Comparison of ENCODE assay signal across 8 cellular contexts in the genomic region with DNA sequence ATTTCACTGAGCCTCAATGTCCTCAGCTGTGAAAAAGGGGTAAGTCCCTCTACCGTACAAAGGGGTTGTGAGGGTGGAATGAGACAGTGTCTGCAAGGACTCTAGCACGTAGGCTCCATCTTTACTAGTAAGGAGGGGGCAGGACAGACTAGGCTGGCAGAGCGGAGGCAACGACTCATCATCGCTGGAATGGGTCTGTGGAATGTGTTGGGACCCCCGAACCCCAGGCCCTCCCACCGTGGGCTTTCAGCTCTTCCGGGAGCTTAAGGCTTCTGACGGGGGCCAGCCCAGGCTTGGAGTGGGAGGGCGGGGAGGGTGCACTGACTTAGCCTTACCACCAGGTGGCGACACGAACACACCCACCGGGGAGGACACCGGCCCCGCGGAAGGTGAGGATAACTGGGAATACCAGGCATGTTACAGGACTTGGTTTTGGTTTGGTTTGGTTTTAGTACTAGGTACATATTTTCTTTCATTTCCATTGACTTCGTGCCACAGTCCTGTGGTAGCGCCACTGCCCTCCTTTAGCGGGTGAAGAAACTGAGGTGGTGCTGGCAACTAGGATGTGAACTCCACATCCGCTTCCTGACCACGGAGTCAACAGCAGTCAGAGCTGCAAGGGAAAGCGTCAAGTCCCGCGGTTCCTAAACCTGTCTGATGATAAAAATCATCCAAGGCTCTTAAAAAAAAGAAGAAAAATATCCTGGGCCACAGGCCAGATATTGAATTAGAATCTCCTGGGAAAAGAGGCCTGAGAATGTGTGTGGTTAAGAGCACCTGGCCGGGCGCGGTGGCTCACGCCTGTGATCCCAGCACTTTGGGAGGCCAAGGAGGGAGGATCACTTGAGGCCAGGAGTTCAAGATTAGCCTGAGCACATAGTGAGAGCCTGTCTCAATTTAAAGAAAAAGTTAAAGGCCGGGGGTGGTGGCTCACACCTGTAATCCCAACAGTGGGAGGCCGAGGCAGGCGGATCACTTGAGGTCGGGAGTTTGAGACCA. TPM values are rescaled to one million over a fixed set of nuclear protein-coding genes. Genes with fewer than 3 reads are reported as not detected.
DNase-seq lines count a peak whose midpoint lies in the region; ATAC-seq and TF ChIP-seq lines count a peak whose summit lies in the region.

No MANE protein-coding gene starts in this region.

- H4K8ac ChIP-seq in neuronal stem cell (ENCODE audit: low read depth, low read length): no peak overlapping the region

- H3K4me3 Mint-ChIP-seq in stimulated activated naive CD8-positive, alpha-beta T cell treated with anti-CD3 and anti-CD28 coated beads, Interleukin-15, amount 100 ng/mL, for 72 hours: peak overlapping the region; percentile 76

- TF ChIP-seq CTCF in DND-41 (IDR thresholded peaks at IDR 0.05; ENCODE audit: borderline replicate concordance, extremely low read depth, low read length, poor library complexity, severe bottlenecking): peak; percentile 94
- peak; percentile 93 for TF ChIP-seq CTCF in fibroblast of pulmonary artery (IDR thresholded peaks at IDR 0.05; ENCODE audit: low read length, missing control alignments)

- peak; percentile 96 for ATAC-seq in DND-41 (ENCODE audit: insufficient read depth, low read depth)
- peak; percentile 95 for ATAC-seq in stimulated activated naive CD8-positive, alpha-beta T cell treated with anti-CD3 and anti-CD28 coated beads, Interleukin-15, amount 100 ng/mL, for 72 hours
- no peak for ATAC-seq in HG03457 (IDR thresholded peaks at IDR 0.05; ENCODE audit: unreplicated experiment)

- no CpG with 5 or more reads among the region's 32 CpGs for WGBS in neuronal stem cell (ENCODE audit: extremely low coverage in 2 of 2, insufficient read length in 2 of 2, insufficient replicate concordance in 1 of 2), 2 donors

- H3K9me3 ChIP-seq in DND-41 (ENCODE audit: insufficient read depth, low read length, severe bottlenecking) (no peaks in the 10 kb centered on the region), neuronal stem cell (replicated peaks in 1 of 2; ENCODE audit: control insufficient read depth in 2 of 2, insufficient read depth in 1 of 2, low read depth in 1 of 2, low read length in 2 of 2) (peaks cover 0 to under 1% of the 10 kb centered on the region in 2 donors)

- no peak overlapping the region for H2BK12ac ChIP-seq in neuronal stem cell (ENCODE audit: low read length)

- no peak overlapping the region for H2BK5ac ChIP-seq in neuronal stem cell (ENCODE audit: low read length)

- H3K27ac ChIP-seq in DND-41 (ENCODE audit: low read length): peak overlapping the region; percentile 68
- no peak overlapping the region for H3K27ac ChIP-seq in neuronal stem cell (replicated peaks; ENCODE audit: low read length)

- DNase-seq in DND-41 (peak; percentile 86), HT-29 (ENCODE audit: low spot score) (peak; percentile 76), OCI-M1 (lab: John Stamatoyannopoulos, UW) (peak; percentile 80), activated T-helper 1 cell treated with Interleukin-2 at 50 U/mL for 16 hours (ENCODE audit: low read depth) (peak; percentile 57), fibroblast of pulmonary artery (ENCODE audit: low read depth) (peak; percentile 69), neuronal stem cell (ENCODE audit: low spot score) (peak; percentile 73)
- peak; percentile 70 to 75 for DNase-seq in stimulated activated naive CD8-positive, alpha-beta T cell treated with anti-CD3 and anti-CD28 coated beads, Interleukin-15, amount 100 ng/mL, for 72 hours

- no peaks in the 10 kb centered on the region for H3K27me3 Mint-ChIP-seq in stimulated activated naive CD8-positive, alpha-beta T cell treated with anti-CD3 and anti-CD28 coated beads, Interleukin-15, amount 100 ng/mL, for 72 hours

- no peak overlapping the region for H2BK15ac ChIP-seq in neuronal stem cell (ENCODE audit: low read length)

- H3K23ac ChIP-seq in neuronal stem cell (ENCODE audit: low read depth, low read length, poor library complexity): no peak overlapping the region

- H3K4me1 Mint-ChIP-seq in stimulated activated naive CD8-positive, alpha-beta T cell treated with anti-CD3 and anti-CD28 coated beads, Interleukin-15, amount 100 ng/mL, for 72 hours: peaks cover 14% of the 10 kb centered on the region

- no peak overlapping the region for H3K14ac ChIP-seq in neuronal stem cell (ENCODE audit: low read length)

- H3K27ac Mint-ChIP-seq in stimulated activated naive CD8-positive, alpha-beta T cell treated with anti-CD3 and anti-CD28 coated beads, Interleukin-15, amount 100 ng/mL, for 72 hours: peak overlapping the region; percentile 24 to 89

- no peaks in the 10 kb centered on the region for H3K79me2 ChIP-seq in DND-41 (ENCODE audit: insufficient read depth, low read length)

- H2AK5ac ChIP-seq in neuronal stem cell (ENCODE audit: low read depth, low read length): no peak overlapping the region

- H3K4me2 ChIP-seq in DND-41 (ENCODE audit: insufficient read depth, low read length) (peak overlapping the region; percentile 55), neuronal stem cell (ENCODE audit: insufficient read depth, low read length, poor library complexity, severe bottlenecking) (no peak overlapping the region)

- H3K4ac ChIP-seq in neuronal stem cell (ENCODE audit: low read length): no peak overlapping the region

- peaks cover 7% of the 10 kb centered on the region for H3K27me3 ChIP-seq in DND-41 (ENCODE audit: insufficient read depth, low read length, poor library complexity)
- H3K27me3 ChIP-seq in neuronal stem cell (ENCODE audit: control insufficient read depth in 3 of 3, insufficient read depth in 3 of 3, low read depth in 1 of 3, low read length in 3 of 3): no peaks in the 10 kb centered on the region

- peaks cover 14% of the 10 kb centered on the region for H3K4me1 ChIP-seq in DND-41 (ENCODE audit: insufficient read depth, low read length)
- peaks cover 5% of the 10 kb centered on the region in 2 donors for H3K4me1 ChIP-seq in neuronal stem cell (ENCODE audit: control insufficient read depth in 2 of 2, insufficient read depth in 1 of 2, low read depth in 1 of 2, low read length in 2 of 2)

- H3K9ac ChIP-seq in DND-41 (ENCODE audit: low read depth, low read length): 0 out of 2 replicates have a peak overlapping the region, but pooled peaks have one; percentile 11
- H3K9ac ChIP-seq in neuronal stem cell (ENCODE audit: low read depth, low read length, poor library complexity): no peak overlapping the region

- peak overlapping the region in 1 of 2 experiments; percentile 43; a peak in 2 of 4 replicates for H3K4me3 ChIP-seq in DND-41 (ENCODE audit: low read depth in 1 of 2, low read length in 2 of 2)
- peak overlapping the region; percentile 34 for H3K4me3 ChIP-seq in fibroblast of pulmonary artery (replicated peaks; ENCODE audit: low read depth, low read length)
- H3K4me3 ChIP-seq in neuronal stem cell (ENCODE audit: low read length in 2 of 2): no peak overlapping the region

- H3K9me3 Mint-ChIP-seq in stimulated activated naive CD8-positive, alpha-beta T cell treated with anti-CD3 and anti-CD28 coated beads, Interleukin-15, amount 100 ng/mL, for 72 hours: no peaks in the 10 kb centered on the region

- no peaks in the 10 kb centered on the region for H3K36me3 ChIP-seq in DND-41 (ENCODE audit: insufficient read depth, low read length)
- no peaks in the 10 kb centered on the region for H3K36me3 ChIP-seq in neuronal stem cell (replicated peaks in 1 of 2; ENCODE audit: control insufficient read depth in 2 of 2, insufficient read depth in 2 of 2, low read length in 2 of 2)

- no peaks in the 10 kb centered on the region for H4K20me1 ChIP-seq in DND-41 (ENCODE audit: insufficient read depth, low read length)

- H4K91ac ChIP-seq in neuronal stem cell (ENCODE audit: low read depth, low read length, poor library complexity): no peak overlapping the region

- H2BK120ac ChIP-seq in neuronal stem cell (ENCODE audit: low read depth, low read length): no peak overlapping the region

- H3K79me1 ChIP-seq in neuronal stem cell (ENCODE audit: low read depth, low read length): no peaks in the 10 kb centered on the region

- peak overlapping the region; percentile 44 for H3K18ac ChIP-seq in neuronal stem cell (ENCODE audit: low read length)

- H2AFZ ChIP-seq in DND-41 (ENCODE audit: low read depth, low read length): peak overlapping the region; percentile 50
- H2AFZ ChIP-seq in neuronal stem cell (ENCODE audit: low read length): peak overlapping the region; percentile 88

RNA-seq across cellular contexts. Expression of a gene that starts 10.3 kb away (rescaled TPM):
- 0.48 TPM in 1 of 2 replicates, not detected in the other for total RNA-seq in HT-29 (2014; rRNA removed; shearing (Covaris generic))
- polyA plus RNA-seq in neuronal stem cell (2013, experiment 1 of 2): 2.8 TPM
- 2.3 TPM for polyA plus RNA-seq in neuronal stem cell (2013, experiment 2 of 2)

RNA-seq across cellular contexts. Expression of a gene that starts 26.1 kb away (rescaled TPM):
- total RNA-seq in HT-29 (2014; rRNA removed; shearing (Covaris generic)): 25.7 and 27.4 TPM in 2 replicates
- polyA plus RNA-seq in neuronal stem cell (2013, experiment 1 of 2): 37.2 TPM
- 37.9 TPM for polyA plus RNA-seq in neuronal stem cell (2013, experiment 2 of 2)

RNA-seq across cellular contexts. Expression of a gene that starts 54.8 kb away (rescaled TPM):
- total RNA-seq in HT-29 (2014; rRNA removed; shearing (Covaris generic)): 1,706 and 1,805 TPM in 2 replicates
- polyA plus RNA-seq in neuronal stem cell (2013, experiment 1 of 2): 2,893 TPM
- polyA plus RNA-seq in neuronal stem cell (2013, experiment 2 of 2): 2,832 TPM
